10 cellular contexts compared by ENCODE assay signal in the genomic region with DNA sequence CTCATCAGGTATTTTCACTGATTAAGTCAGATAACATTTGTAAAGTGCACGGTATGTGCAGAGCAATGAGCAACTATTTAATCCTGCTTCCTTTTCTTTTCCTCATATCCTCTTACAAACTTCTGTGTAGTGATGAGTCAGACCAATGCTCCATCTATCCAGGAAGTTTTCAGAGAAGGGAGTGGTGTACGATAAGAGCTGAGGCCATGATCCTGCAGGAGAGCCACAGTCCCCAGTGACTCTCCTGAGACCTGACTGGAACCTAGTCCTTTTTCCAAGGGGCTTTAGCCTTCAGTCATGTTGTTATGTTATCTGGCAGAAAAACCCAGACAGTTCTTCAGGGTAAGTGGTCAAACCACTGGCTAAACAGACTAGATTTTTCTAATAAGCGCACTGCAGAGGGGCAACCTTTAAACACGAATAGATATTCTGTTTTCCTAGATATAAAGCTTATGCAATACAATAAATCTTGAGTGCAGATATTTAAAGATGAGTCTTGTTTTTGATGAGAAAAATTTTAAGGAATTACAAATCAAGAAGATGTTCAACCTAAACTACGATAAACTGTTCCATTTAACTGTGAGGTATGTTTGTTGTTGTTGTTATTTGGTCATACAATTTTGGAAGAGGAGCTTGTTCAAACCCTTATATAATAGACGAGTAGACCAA.
DNase-seq lines count a peak whose midpoint lies in the region; ATAC-seq and TF ChIP-seq lines count a peak whose summit lies in the region.
"Had no signal": no experiment of that assay in that cellular context is flagged by ENCODE, and none has a peak within 500 bp of the region (broad histone marks: within the 10 kb centered on the region; RNA-seq: fewer than 3 reads in every experiment).

No MANE protein-coding gene starts in this region.

- no peak for TF ChIP-seq CTCF in PC-3 (conservative IDR thresholded peaks at IDR 0.05; ENCODE audit: low read depth, low read length)
- no peak for TF ChIP-seq CTCF in body of pancreas (IDR thresholded peaks at IDR 0.05)
- TF ChIP-seq CTCF in GM13977 (IDR thresholded peaks at IDR 0.05; ENCODE audit: extremely low read depth, insufficient read depth, missing control alignments) = no peak
- no peak for TF ChIP-seq CTCF in WERI-Rb-1 (IDR thresholded peaks at IDR 0.05; ENCODE audit: low read depth, low read length)

- no peak overlapping the region for H2AK5ac ChIP-seq in trophoblast cell (ENCODE audit: low read length)

- H3K36me3 ChIP-seq in PC-3 (ENCODE audit: low read depth, low read length) (no peaks in the 10 kb centered on the region), esophagus (ENCODE audit: control insufficient read depth in 2 of 2, insufficient read depth in 2 of 2, low read length in 1 of 2) (no peaks in the 10 kb centered on the region), trophoblast cell (ENCODE audit: control insufficient read depth in 1 of 2, insufficient read depth in 2 of 2, low read length in 2 of 2) (no peaks in the 10 kb centered on the region), body of pancreas (replicated peaks in 1 of 2; ENCODE audit: insufficient read depth in 1 of 2, low read depth in 2 of 2) (no peaks in the 10 kb centered on the region), WERI-Rb-1 (no peaks in the 10 kb centered on the region)

- H3K4ac ChIP-seq in trophoblast cell (ENCODE audit: low read depth, low read length) = no peak overlapping the region

- DNase-seq in Daoy (ENCODE audit: low read depth) = peak; percentile 81
- DNase-seq in PC-3 = peak; percentile 90
- peak; percentile 61 to 70 for DNase-seq in trophoblast cell
- DNase-seq in body of pancreas = no peak
- no peak for DNase-seq in GM13977 (ENCODE audit: low spot score)
- no peak for DNase-seq in WERI-Rb-1

- H2BK5ac ChIP-seq in trophoblast cell (ENCODE audit: low read depth, low read length, poor library complexity) = peak overlapping the region; percentile 4

- peak overlapping the region; percentile 8 for H4K91ac ChIP-seq in trophoblast cell (ENCODE audit: low read depth, low read length)

- H2BK120ac ChIP-seq in trophoblast cell (ENCODE audit: insufficient read depth, low read length, poor library complexity) = peak overlapping the region; percentile 75

- intact Hi-C loops in PC-3 (cut with micrococcal nuclease) (no loop called here), body of pancreas (cut with DNase I) (no loop called here)

- no peak overlapping the region for H3K23ac ChIP-seq in trophoblast cell (ENCODE audit: low read length)

- no peaks in the 10 kb centered on the region for H3K9me3 ChIP-seq in PC-3 (ENCODE audit: low read length)
- H3K9me3 ChIP-seq in esophagus (ENCODE audit: control insufficient read depth in 2 of 2, insufficient read depth in 1 of 2, low read depth in 1 of 2, low read length in 1 of 2) = no peaks in the 10 kb centered on the region
- H3K9me3 ChIP-seq in trophoblast cell (ENCODE audit: insufficient read depth, low read depth, low read length) = no peaks in the 10 kb centered on the region
- no peaks in the 10 kb centered on the region for H3K9me3 ChIP-seq in body of pancreas
- H3K9me3 ChIP-seq in WERI-Rb-1 (ENCODE audit: severe bottlenecking) = no peaks in the 10 kb centered on the region

- CTCF ChIA-PET in PC-3 (lab: Charles Lee) = interaction anchor here (1.1 kb wide), 1 partner anchor 110 kb away, joined by 6 read pairs; no protein-coding TSS in a partner anchor

- 54 to 58% methylated on average over 6 of the region's 6 CpGs for WGBS in esophagus, 2 donors
- WGBS in trophoblast cell (ENCODE audit: extremely low coverage, insufficient coverage, insufficient read length) = no CpG with 5 or more reads among the region's 6 CpGs
- WGBS in body of pancreas, 2 donors = 69 to 73% methylated on average over 6 of the region's 6 CpGs

- H3K4me3 ChIP-seq in PC-3 (ENCODE audit: low read length) = peak overlapping the region; percentile 56
- no peak overlapping the region for H3K4me3 ChIP-seq in esophagus (ENCODE audit: low read depth in 1 of 2, low read length in 2 of 2)
- H3K4me3 ChIP-seq in trophoblast cell (ENCODE audit: low read depth, low read length) = no peak overlapping the region
- H3K4me3 ChIP-seq in body of pancreas = no peak overlapping the region
- no peak overlapping the region for H3K4me3 ChIP-seq in WERI-Rb-1 (ENCODE audit: low read depth, low read length)

- no peaks in the 10 kb centered on the region for H4K20me1 ChIP-seq in PC-3 (ENCODE audit: low read length)

- H3K4me2 ChIP-seq in PC-3 (ENCODE audit: low read length) (peak overlapping the region; percentile 81), trophoblast cell (ENCODE audit: low read length) (no peak overlapping the region)

- H3K4me1 ChIP-seq in PC-3 (ENCODE audit: insufficient read depth, low read length) (peaks cover 25% of the 10 kb centered on the region), esophagus (ENCODE audit: control insufficient read depth in 2 of 2, insufficient read depth in 2 of 2, low read length in 1 of 2) (no peaks in the 10 kb centered on the region), trophoblast cell (ENCODE audit: control insufficient read depth in 1 of 2, insufficient read depth in 2 of 2, low read length in 2 of 2) (peaks cover 3 to 7% of the 10 kb centered on the region in 2 experiments), body of pancreas (no peaks in the 10 kb centered on the region)

- peak overlapping the region; percentile 13 for H2BK12ac ChIP-seq in trophoblast cell (ENCODE audit: low read length)

- POLR2A ChIA-PET in PC-3 (lab: Charles Lee; ENCODE audit: unreplicated experiment) = interaction anchor here (0.9 to 1.2 kb wide), 2 partner anchors 9 to 109 kb away, joined by 5 to 18 read pairs; no protein-coding TSS in a partner anchor

- H4K8ac ChIP-seq in trophoblast cell (ENCODE audit: low read depth, low read length) = no peak overlapping the region

- no peak overlapping the region for H4K12ac ChIP-seq in trophoblast cell (ENCODE audit: low read depth, low read length)

- H3K14ac ChIP-seq in trophoblast cell (ENCODE audit: low read length) = no peak overlapping the region

- BruUV-seq in PC-3 (replicated peaks; lab: Mats Ljungman, UMichigan) = TSS peak; percentile 92

- peaks cover 12% of the 10 kb centered on the region for H3K79me1 ChIP-seq in trophoblast cell (ENCODE audit: low read length)

- H3K79me2 ChIP-seq in PC-3 (ENCODE audit: low read length) (no peaks in the 10 kb centered on the region), trophoblast cell (ENCODE audit: control insufficient read depth, insufficient read depth, low read length, poor library complexity) (no peaks in the 10 kb centered on the region)

- H3K18ac ChIP-seq in trophoblast cell (ENCODE audit: low read length) = no peak overlapping the region

- H3K9ac ChIP-seq in PC-3 (ENCODE audit: low read length) (peak overlapping the region; percentile 78), trophoblast cell (ENCODE audit: low read length) (no peak overlapping the region)

- no peak for TF ChIP-seq POLR2A in body of pancreas (IDR thresholded peaks at IDR 0.05)

- H3K27me3 ChIP-seq in PC-3 (ENCODE audit: low read length) = no peaks in the 10 kb centered on the region
- H3K27me3 ChIP-seq in esophagus (ENCODE audit: control insufficient read depth in 1 of 2, insufficient read depth in 2 of 2, low read length in 2 of 2) = no peaks in the 10 kb centered on the region
- H3K27me3 ChIP-seq in trophoblast cell (ENCODE audit: insufficient read depth, low read length) = no peaks in the 10 kb centered on the region
- H3K27me3 ChIP-seq in body of pancreas = no peaks in the 10 kb centered on the region
- H3K27me3 ChIP-seq in WERI-Rb-1 (ENCODE audit: insufficient read depth, low read depth, severe bottlenecking) = no peaks in the 10 kb centered on the region

- H2AFZ ChIP-seq in PC-3 (ENCODE audit: low read length) (peak overlapping the region; percentile 9; the same call in 1 of the 2 replicates), trophoblast cell (ENCODE audit: insufficient read depth, low read length, poor library complexity) (no peak overlapping the region)

- ATAC-seq in PC-3 = peak; percentile 86
- no peak for ATAC-seq in body of pancreas
- no peak for ATAC-seq in GM18870 (IDR thresholded peaks at IDR 0.05; ENCODE audit: unreplicated experiment)
- ATAC-seq: activated T-helper 17 cell treated with anti-CD3 and anti-CD28 coated beads, Interleukin-2, amount 50 U/mL, for 72 hours; Right ventricle myocardium inferior had no signal

- H3F3A ChIP-seq in PC-3 (ENCODE audit: low read length, unreplicated experiment) = peaks cover 11% of the 10 kb centered on the region

- H3K9me2 ChIP-seq in PC-3 (replicated peaks; ENCODE audit: low read length) = no peaks in the 10 kb centered on the region

- H3K27ac ChIP-seq in PC-3 (ENCODE audit: low read length) (peak overlapping the region; percentile 96), esophagus (ENCODE audit: low read depth in 2 of 2, low read length in 1 of 2) (peak overlapping the region; percentile 88 to 95), trophoblast cell (ENCODE audit: low read depth, low read length) (peak overlapping the region; percentile 90), body of pancreas (no peak overlapping the region), WERI-Rb-1 (no peak overlapping the region)

- in situ Hi-C loops in GM13977 (cut with MboI; ENCODE audit: low pct_unique_long_range_greater_than_20kb, low sequenced_read_pairs, unreplicated experiment) = no loop called here

Comparison
In these comparisons a context has a peak if more than half of its experiments do, and no peak if none do; other contexts are left out.
1. DNase-seq: peak in Daoy (single experiment), PC-3 (single experiment) and trophoblast cell (2 of 2); none in body of pancreas (0 of 4), GM13977 (single experiment) and WERI-Rb-1 (single experiment).
2. H3K27ac ChIP-seq: peak in PC-3 (single experiment), esophagus (2 of 2) and trophoblast cell (single experiment); none in body of pancreas (0 of 4) and WERI-Rb-1 (single experiment).